1 cellular context compared by ENCODE assay signal in genomic region chr5:38621840-38622513, GRCh38.
TF ChIP-seq lines count a peak whose summit lies in the region.

No MANE protein-coding gene starts in this region.

TF ChIP-seq in K562, 482 proteins besides CTCF, POLR2A, EP300 and RAD21 (continued from another document):
- TF ChIP-seq, protein P1, sequence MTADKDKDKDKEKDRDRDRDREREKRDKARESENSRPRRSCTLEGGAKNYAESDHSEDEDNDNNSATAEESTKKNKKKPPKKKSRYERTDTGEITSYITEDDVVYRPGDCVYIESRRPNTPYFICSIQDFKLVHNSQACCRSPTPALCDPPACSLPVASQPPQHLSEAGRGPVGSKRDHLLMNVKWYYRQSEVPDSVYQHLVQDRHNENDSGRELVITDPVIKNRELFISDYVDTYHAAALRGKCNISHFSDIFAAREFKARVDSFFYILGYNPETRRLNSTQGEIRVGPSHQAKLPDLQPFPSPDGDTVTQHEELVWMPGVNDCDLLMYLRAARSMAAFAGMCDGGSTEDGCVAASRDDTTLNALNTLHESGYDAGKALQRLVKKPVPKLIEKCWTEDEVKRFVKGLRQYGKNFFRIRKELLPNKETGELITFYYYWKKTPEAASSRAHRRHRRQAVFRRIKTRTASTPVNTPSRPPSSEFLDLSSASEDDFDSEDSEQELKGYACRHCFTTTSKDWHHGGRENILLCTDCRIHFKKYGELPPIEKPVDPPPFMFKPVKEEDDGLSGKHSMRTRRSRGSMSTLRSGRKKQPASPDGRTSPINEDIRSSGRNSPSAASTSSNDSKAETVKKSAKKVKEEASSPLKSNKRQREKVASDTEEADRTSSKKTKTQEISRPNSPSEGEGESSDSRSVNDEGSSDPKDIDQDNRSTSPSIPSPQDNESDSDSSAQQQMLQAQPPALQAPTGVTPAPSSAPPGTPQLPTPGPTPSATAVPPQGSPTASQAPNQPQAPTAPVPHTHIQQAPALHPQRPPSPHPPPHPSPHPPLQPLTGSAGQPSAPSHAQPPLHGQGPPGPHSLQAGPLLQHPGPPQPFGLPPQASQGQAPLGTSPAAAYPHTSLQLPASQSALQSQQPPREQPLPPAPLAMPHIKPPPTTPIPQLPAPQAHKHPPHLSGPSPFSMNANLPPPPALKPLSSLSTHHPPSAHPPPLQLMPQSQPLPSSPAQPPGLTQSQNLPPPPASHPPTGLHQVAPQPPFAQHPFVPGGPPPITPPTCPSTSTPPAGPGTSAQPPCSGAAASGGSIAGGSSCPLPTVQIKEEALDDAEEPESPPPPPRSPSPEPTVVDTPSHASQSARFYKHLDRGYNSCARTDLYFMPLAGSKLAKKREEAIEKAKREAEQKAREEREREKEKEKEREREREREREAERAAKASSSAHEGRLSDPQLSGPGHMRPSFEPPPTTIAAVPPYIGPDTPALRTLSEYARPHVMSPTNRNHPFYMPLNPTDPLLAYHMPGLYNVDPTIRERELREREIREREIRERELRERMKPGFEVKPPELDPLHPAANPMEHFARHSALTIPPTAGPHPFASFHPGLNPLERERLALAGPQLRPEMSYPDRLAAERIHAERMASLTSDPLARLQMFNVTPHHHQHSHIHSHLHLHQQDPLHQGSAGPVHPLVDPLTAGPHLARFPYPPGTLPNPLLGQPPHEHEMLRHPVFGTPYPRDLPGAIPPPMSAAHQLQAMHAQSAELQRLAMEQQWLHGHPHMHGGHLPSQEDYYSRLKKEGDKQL (CRISPR knock-in tag; IDR thresholded peaks at IDR 0.05; ENCODE audit: borderline replicate concordance), result no peak
TF ChIP-seq in K562: peak in this region for 0.
